8 cellular contexts compared by ENCODE assay signal in genomic region chr22:50260434-50260800, GRCh38. TPM values are rescaled to one million over a fixed set of nuclear protein-coding genes. Genes with fewer than 3 reads are reported as not detected.
A peak's percentile ranks its signal among the peaks of the same experiment; 100 is the strongest.
DNase-seq lines count a peak whose midpoint lies in the region; ATAC-seq and TF ChIP-seq lines count a peak whose summit lies in the region.

No MANE protein-coding gene starts in this region.

- dilution Hi-C loops in mammary epithelial cell (cut with HindIII; ENCODE audit: low sequenced_read_pairs): no loop called here

- intact Hi-C loops in mammary epithelial cell (cut with micrococcal nuclease): no loop called here

- H3K9ac ChIP-seq in BLaER1 treated with 17β-estradiol and CSF1 and Interleukin-3, amounts not matched to agents 10 nM and 100 nM: peak overlapping the region; percentile 76 to 86 (median 84)
- H3K9ac ChIP-seq in KMS-11 (peak overlapping the region; percentile 60; the same call in 1 of the 2 replicates), mammary epithelial cell (ENCODE audit: insufficient read depth, low read length) (no peak overlapping the region)

- H3K4me3 Mint-ChIP-seq in neural crest cell: peak overlapping the region; percentile 47

- no peak for ATAC-seq in omental fat pad (ENCODE audit: low FRiP score)
- ATAC-seq in HG02885 (IDR thresholded peaks at IDR 0.05; ENCODE audit: poor library complexity, unreplicated experiment): no peak

- BruUV-seq in mammary epithelial cell (replicated peaks; lab: Mats Ljungman, UMichigan): no TSS peak

- H3K36me3 ChIP-seq in BLaER1 treated with 17β-estradiol and CSF1 and Interleukin-3, amounts not matched to agents 10 nM and 100 nM: peaks cover 12 to 49% (median 29%) of the 10 kb centered on the region in 11 experiments; a peak in 20 of 22 replicates
- H3K36me3 ChIP-seq in KMS-11 (ENCODE audit: insufficient read depth): no peaks in the 10 kb centered on the region
- H3K36me3 ChIP-seq in mammary epithelial cell (ENCODE audit: insufficient read depth, low read length): no peaks in the 10 kb centered on the region

- H3K4me1 Mint-ChIP-seq in neural crest cell: peaks cover 5% of the 10 kb centered on the region

- no peak for DNase-seq in mammary epithelial cell
- no peak for DNase-seq in neural crest cell (ENCODE audit: low read depth, low spot score)
- DNase-seq in omental fat pad (ENCODE audit: low spot score): no peak
- DNase-seq in NCI-H187 (lab: John Stamatoyannopoulos, UW): no peak
- no peak for DNase-seq in hepatic stellate cell (ENCODE audit: low spot score)

- peaks cover 10 to 61% (median 38%) of the 10 kb centered on the region in 11 experiments; a peak in 18 of 22 replicates for H4K20me1 ChIP-seq in BLaER1 treated with 17β-estradiol and CSF1 and Interleukin-3, amounts not matched to agents 10 nM and 100 nM
- H4K20me1 ChIP-seq in KMS-11 (ENCODE audit: insufficient read depth): no peaks in the 10 kb centered on the region
- no peaks in the 10 kb centered on the region for H4K20me1 ChIP-seq in mammary epithelial cell (ENCODE audit: insufficient read depth, low read length)

- no peaks in the 10 kb centered on the region for H3K36me3 Mint-ChIP-seq in neural crest cell (ENCODE audit: low read depth)

- peak overlapping the region; percentile 92 to 99 (median 97) for H3K4me2 ChIP-seq in BLaER1 treated with 17β-estradiol and CSF1 and Interleukin-3, amounts not matched to agents 10 nM and 100 nM
- H3K4me2 ChIP-seq in KMS-11 (peak overlapping the region; percentile 50; the same call in 1 of the 2 replicates), mammary epithelial cell (ENCODE audit: insufficient read depth, low read depth, low read length) (peak overlapping the region; percentile 94)

- H3K79me2 ChIP-seq in KMS-11 (ENCODE audit: insufficient read depth, low read depth) (no peaks in the 10 kb centered on the region), mammary epithelial cell (ENCODE audit: insufficient read depth, low read length) (no peaks in the 10 kb centered on the region)

- H3K27me3 ChIP-seq in BLaER1 treated with 17β-estradiol and CSF1 and Interleukin-3, amounts not matched to agents 10 nM and 100 nM: no peaks in the 10 kb centered on the region
- H3K27me3 ChIP-seq in KMS-11 (ENCODE audit: insufficient read depth, low read depth) (no peaks in the 10 kb centered on the region), mammary epithelial cell (ENCODE audit: insufficient read depth, low read length) (no peaks in the 10 kb centered on the region)

- in situ Hi-C loops in mammary epithelial cell (cut with MboI; ENCODE audit: low sequenced_read_pairs in 2 of 2): no loop called here

- H3K4me1 ChIP-seq in BLaER1 treated with 17β-estradiol and CSF1 and Interleukin-3, amounts not matched to agents 10 nM and 100 nM: peaks cover 33 to 54% (median 43%) of the 10 kb centered on the region in 10 experiments
- H3K4me1 ChIP-seq in KMS-11 (ENCODE audit: low read depth, poor library complexity, severe bottlenecking) (peaks cover 10% of the 10 kb centered on the region), mammary epithelial cell (ENCODE audit: insufficient read depth, low read length) (peaks cover 20% of the 10 kb centered on the region)

- H3K9me3 ChIP-seq in BLaER1 treated with 17β-estradiol and CSF1 and Interleukin-3, amounts not matched to agents 10 nM and 100 nM (replicated peaks in 1 of 11): no peaks in the 10 kb centered on the region
- no peaks in the 10 kb centered on the region for H3K9me3 ChIP-seq in mammary epithelial cell (replicated peaks; ENCODE audit: insufficient read depth, low read length)

- CTCF ChIA-PET in mammary epithelial cell (lab: Charles Lee; ENCODE audit: low non-redundant PET): no interaction called here

- TF ChIP-seq CTCF in KMS-11 (conservative IDR thresholded peaks at IDR 0.05; ENCODE audit: low read depth, low read length): no peak
- TF ChIP-seq CTCF in mammary epithelial cell (conservative IDR thresholded peaks at IDR 0.05 in 1 of 2, IDR thresholded peaks at IDR 0.05 in 1 of 2; ENCODE audit: extremely low read depth in 1 of 2, insufficient read depth in 1 of 2, low read depth in 1 of 2, low read length in 2 of 2): no peak
- TF ChIP-seq CTCF in neural crest cell (conservative IDR thresholded peaks at IDR 0.05): no peak
- no peak for TF ChIP-seq CTCF in omental fat pad (IDR thresholded peaks at IDR 0.05)

- H3K27ac Mint-ChIP-seq in neural crest cell (ENCODE audit: unreplicated experiment): no peak overlapping the region

- peak overlapping the region; percentile 71 to 80 (median 76) for H3K4me3 ChIP-seq in BLaER1 treated with 17β-estradiol and CSF1 and Interleukin-3, amounts not matched to agents 10 nM and 100 nM
- H3K4me3 ChIP-seq in KMS-11 (IDR thresholded peaks at IDR 0.05; ENCODE audit: insufficient read depth, low read depth, low read length): no peak overlapping the region
- H3K4me3 ChIP-seq in mammary epithelial cell (replicated peaks in 1 of 3; ENCODE audit: insufficient read depth in 1 of 3, low read depth in 2 of 3, low read length in 3 of 3): peak overlapping the region; percentile 39 to 51 (median 47)

- H2AFZ ChIP-seq in KMS-11 (ENCODE audit: low read depth): no peak overlapping the region; the same call in 1 of the 2 replicates
- H2AFZ ChIP-seq in mammary epithelial cell (ENCODE audit: low read depth, low read length): peak overlapping the region; percentile 78

- H3K27me3 Mint-ChIP-seq in neural crest cell (ENCODE audit: low read depth): no peaks in the 10 kb centered on the region

- 0% methylated on average over 3 of the region's 11 CpGs for WGBS in mammary epithelial cell (ENCODE audit: low coverage, missing lambda C conversion rate)

- H3K27ac ChIP-seq in BLaER1 treated with 17β-estradiol and CSF1 and Interleukin-3, amounts not matched to agents 10 nM and 100 nM: peak overlapping the region; percentile 46 to 83 (median 75); a peak in 21 of 22 replicates
- no peak overlapping the region for H3K27ac ChIP-seq in KMS-11
- no peak overlapping the region for H3K27ac ChIP-seq in mammary epithelial cell (ENCODE audit: insufficient read depth, low read depth, low read length)

- H3K9me3 Mint-ChIP-seq in neural crest cell: no peaks in the 10 kb centered on the region

RNA-seq across cellular contexts. Expression of gene MAPK12, which starts 1.1 kb away (rescaled TPM):
- total RNA-seq in mammary epithelial cell (10 to 100 TPM; 11.1 to 11.5 TPM), neural crest cell (45.1 and 46.5 TPM in 2 replicates), omental fat pad (10 to 100 TPM in 3 of 4 donors, 1 to 10 TPM in 1; 7.9 to 31.1 (median 17.8) TPM)
- 5.8 TPM for polyA plus RNA-seq in mammary epithelial cell
- polyA minus RNA-seq in mammary epithelial cell: 1.1 TPM

RNA-seq across cellular contexts. Expression of gene HDAC10, which starts 9.4 kb away (rescaled TPM):
- total RNA-seq in mammary epithelial cell (10 to 100 TPM; 10.7 to 23.6 TPM), neural crest cell (49.9 and 52.9 TPM in 2 replicates), omental fat pad (10 to 100 TPM; 18.4 to 53.8 (median 23.6) TPM)
- polyA plus RNA-seq in mammary epithelial cell: 8.9 TPM
- 2.7 TPM for polyA minus RNA-seq in mammary epithelial cell

RNA-seq across cellular contexts. Expression of gene MAPK11, which starts 9.8 kb away (rescaled TPM):
- total RNA-seq in mammary epithelial cell (10 to 100 TPM in 1 of 2 donors, 1 to 10 TPM in 1; 9.3 to 10.0 TPM), neural crest cell (15.9 and 16.3 TPM in 2 replicates), omental fat pad (10 to 100 TPM; 12.1 to 38.9 (median 20.4) TPM)
- polyA plus RNA-seq in mammary epithelial cell: 3.4 TPM
- polyA minus RNA-seq in mammary epithelial cell: 4.2 TPM

RNA-seq across cellular contexts. Expression of gene TUBGCP6, which starts 15.6 kb away (rescaled TPM):
- total RNA-seq in mammary epithelial cell (10 to 100 TPM; 33.0 to 34.0 TPM), neural crest cell (48.8 and 54.4 TPM in 2 replicates), omental fat pad (10 to 100 TPM; 32.7 to 52.2 (median 33.5) TPM)
- 12.3 TPM for polyA plus RNA-seq in mammary epithelial cell
- polyA minus RNA-seq in mammary epithelial cell: 18.7 TPM

RNA-seq across cellular contexts. Expression of gene PLXNB2, which starts 47.0 kb away (rescaled TPM):
- 100 to 1,000 TPM; 122 to 240 TPM for total RNA-seq in mammary epithelial cell
- polyA plus RNA-seq in mammary epithelial cell: 96.4 TPM
- polyA minus RNA-seq in mammary epithelial cell: 162 TPM
- 128 and 130 TPM in 2 replicates for total RNA-seq in neural crest cell
- total RNA-seq in omental fat pad: 100 to 1,000 TPM in 3 of 4 donors, 10 to 100 TPM in 1; 91.4 to 130 (median 115) TPM

Comparison
In these comparisons a context has a peak if more than half of its experiments do, and no peak if none do; other contexts are left out.
1. H3K27ac ChIP-seq: peak in BLaER1 treated with 17β-estradiol and CSF1 and Interleukin-3, amounts not matched to agents 10 nM and 100 nM (11 of 11); none in KMS-11 (single experiment) and mammary epithelial cell (single experiment).
2. Peak in every context shown above with its lines, with median percentiles within 50 percentile points of each other: H3K4me2 ChIP-seq.